Comparison of ENCODE assay signal across 1 cellular context in the genomic region with DNA sequence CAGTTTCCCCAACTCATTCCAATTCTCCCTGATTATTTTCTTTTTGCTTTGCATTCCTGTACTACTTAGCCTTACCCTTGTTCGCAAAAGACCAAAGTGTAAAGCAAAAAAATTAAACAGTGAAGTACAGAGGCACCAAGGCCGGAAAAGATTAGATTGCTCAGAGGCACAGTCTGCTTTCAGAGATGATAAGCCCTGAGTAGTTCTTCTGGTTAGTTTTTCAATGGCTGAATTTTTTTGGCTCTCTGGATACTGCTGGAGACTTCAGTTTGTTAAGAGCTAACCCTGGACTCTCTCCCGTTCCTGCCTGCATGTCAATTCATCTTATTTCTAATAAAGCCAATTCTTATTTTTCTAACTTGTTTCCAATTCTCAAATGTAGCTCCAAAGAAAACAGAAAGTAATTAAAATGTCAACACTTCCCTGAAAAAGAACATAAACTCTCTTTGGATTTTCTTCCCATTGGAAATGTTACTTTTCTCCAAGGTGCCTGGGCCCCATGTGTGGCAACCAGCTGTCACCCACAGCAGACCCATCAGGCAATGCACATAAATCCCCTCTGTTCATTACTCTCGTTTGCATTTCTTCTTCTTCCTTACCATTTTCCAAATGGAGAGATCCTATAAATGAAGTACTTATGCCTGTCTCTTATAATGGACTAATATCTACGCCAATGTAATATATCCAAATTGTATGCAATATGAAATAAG.
TF ChIP-seq lines count a peak whose summit lies in the region.

No MANE protein-coding gene starts in this region.

TF ChIP-seq in K562, 482 proteins besides CTCF, POLR2A, EP300 and RAD21 (continued from another document):
- TF ChIP-seq, protein P1, sequence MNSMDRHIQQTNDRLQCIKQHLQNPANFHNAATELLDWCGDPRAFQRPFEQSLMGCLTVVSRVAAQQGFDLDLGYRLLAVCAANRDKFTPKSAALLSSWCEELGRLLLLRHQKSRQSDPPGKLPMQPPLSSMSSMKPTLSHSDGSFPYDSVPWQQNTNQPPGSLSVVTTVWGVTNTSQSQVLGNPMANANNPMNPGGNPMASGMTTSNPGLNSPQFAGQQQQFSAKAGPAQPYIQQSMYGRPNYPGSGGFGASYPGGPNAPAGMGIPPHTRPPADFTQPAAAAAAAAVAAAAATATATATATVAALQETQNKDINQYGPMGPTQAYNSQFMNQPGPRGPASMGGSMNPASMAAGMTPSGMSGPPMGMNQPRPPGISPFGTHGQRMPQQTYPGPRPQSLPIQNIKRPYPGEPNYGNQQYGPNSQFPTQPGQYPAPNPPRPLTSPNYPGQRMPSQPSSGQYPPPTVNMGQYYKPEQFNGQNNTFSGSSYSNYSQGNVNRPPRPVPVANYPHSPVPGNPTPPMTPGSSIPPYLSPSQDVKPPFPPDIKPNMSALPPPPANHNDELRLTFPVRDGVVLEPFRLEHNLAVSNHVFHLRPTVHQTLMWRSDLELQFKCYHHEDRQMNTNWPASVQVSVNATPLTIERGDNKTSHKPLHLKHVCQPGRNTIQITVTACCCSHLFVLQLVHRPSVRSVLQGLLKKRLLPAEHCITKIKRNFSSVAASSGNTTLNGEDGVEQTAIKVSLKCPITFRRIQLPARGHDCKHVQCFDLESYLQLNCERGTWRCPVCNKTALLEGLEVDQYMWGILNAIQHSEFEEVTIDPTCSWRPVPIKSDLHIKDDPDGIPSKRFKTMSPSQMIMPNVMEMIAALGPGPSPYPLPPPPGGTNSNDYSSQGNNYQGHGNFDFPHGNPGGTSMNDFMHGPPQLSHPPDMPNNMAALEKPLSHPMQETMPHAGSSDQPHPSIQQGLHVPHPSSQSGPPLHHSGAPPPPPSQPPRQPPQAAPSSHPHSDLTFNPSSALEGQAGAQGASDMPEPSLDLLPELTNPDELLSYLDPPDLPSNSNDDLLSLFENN (IDR thresholded peaks at IDR 0.05; ENCODE audit: low read depth in 2 of 2, low read length in 2 of 2): peak in 1 of 2 experiments; percentile 21; a peak in 1 of 4 replicates
- TF ChIP-seq, protein P2, sequence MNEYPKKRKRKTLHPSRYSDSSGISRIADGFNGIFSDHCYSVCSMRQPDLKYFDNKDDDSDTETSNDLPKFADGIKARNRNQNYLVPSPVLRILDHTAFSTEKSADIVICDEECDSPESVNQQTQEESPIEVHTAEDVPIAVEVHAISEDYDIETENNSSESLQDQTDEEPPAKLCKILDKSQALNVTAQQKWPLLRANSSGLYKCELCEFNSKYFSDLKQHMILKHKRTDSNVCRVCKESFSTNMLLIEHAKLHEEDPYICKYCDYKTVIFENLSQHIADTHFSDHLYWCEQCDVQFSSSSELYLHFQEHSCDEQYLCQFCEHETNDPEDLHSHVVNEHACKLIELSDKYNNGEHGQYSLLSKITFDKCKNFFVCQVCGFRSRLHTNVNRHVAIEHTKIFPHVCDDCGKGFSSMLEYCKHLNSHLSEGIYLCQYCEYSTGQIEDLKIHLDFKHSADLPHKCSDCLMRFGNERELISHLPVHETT (CRISPR knock-in tag; conservative IDR thresholded peaks at IDR 0.05 in 1 of 2, IDR thresholded peaks at IDR 0.05 in 1 of 2): peak in 1 of 2 experiments; percentile 43; a peak in 1 of 4 replicates
- peak; percentile 28 to 51; a peak in 3 of 4 replicates for TF ChIP-seq HDAC1 (IDR thresholded peaks at IDR 0.05)
- TF ChIP-seq JUND (IDR thresholded peaks at IDR 0.05; ENCODE audit: borderline replicate concordance, low read depth, low read length): peak; percentile 47; the same call in 1 of the 2 replicates
- no peak; the same call in 1 of the 3 replicates for TF ChIP-seq JUND (tag; IDR thresholded peaks at IDR 0.05; ENCODE audit: borderline replicate concordance, low read depth, low read length)
- TF ChIP-seq BDP1 (IDR thresholded peaks at IDR 0.05; ENCODE audit: insufficient read depth, insufficient read length): no peak
- peak; percentile 96 for TF ChIP-seq DPF2 (IDR thresholded peaks at IDR 0.05)
- TF ChIP-seq, protein P3, sequence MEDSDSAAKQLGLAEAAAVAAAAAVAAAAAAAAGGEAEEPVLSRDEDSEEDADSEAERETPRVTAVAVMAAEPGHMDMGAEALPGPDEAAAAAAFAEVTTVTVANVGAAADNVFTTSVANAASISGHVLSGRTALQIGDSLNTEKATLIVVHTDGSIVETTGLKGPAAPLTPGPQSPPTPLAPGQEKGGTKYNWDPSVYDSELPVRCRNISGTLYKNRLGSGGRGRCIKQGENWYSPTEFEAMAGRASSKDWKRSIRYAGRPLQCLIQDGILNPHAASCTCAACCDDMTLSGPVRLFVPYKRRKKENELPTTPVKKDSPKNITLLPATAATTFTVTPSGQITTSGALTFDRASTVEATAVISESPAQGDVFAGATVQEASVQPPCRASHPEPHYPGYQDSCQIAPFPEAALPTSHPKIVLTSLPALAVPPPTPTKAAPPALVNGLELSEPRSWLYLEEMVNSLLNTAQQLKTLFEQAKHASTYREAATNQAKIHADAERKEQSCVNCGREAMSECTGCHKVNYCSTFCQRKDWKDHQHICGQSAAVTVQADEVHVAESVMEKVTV (CRISPR knock-in tag; IDR thresholded peaks at IDR 0.05): no peak
- TF ChIP-seq HNRNPLL (IDR thresholded peaks at IDR 0.05; ENCODE audit: low read depth, low read length, poor library complexity, severe bottlenecking): no peak
- peak; percentile 38; the same call in 1 of the 2 replicates for TF ChIP-seq SOX6 (IDR thresholded peaks at IDR 0.05)
- peak; percentile 83 for TF ChIP-seq TAL1 (IDR thresholded peaks at IDR 0.05)
TF ChIP-seq in K562: peak in this region for 45.
